8 cellular contexts compared by ENCODE assay signal in genomic region chr4:185396724-185397402, GRCh38. TPM values are rescaled to one million over a fixed set of nuclear protein-coding genes. Genes with fewer than 3 reads are reported as not detected.
A peak's percentile ranks its signal among the peaks of the same experiment; 100 is the strongest.
DNase-seq lines count a peak whose midpoint lies in the region; ATAC-seq lines count a peak whose summit lies in the region.

A gene with protein sequence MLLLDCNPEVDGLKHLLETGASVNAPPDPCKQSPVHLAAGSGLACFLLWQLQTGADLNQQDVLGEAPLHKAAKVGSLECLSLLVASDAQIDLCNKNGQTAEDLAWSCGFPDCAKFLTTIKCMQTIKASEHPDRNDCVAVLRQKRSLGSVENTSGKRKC (plus strand): TSS chr4:185396841. CDS start chr4:185396924, 83 bp downstream.

- H3K4me1 ChIP-seq in adipocyte (ENCODE audit: control insufficient read depth, insufficient read depth, low read length) (peaks cover 19% of the 10 kb centered on the region), right cardiac atrium (ENCODE audit: control insufficient read depth, insufficient read depth, low read length) (no peaks in the 10 kb centered on the region)

- H3K36me3 ChIP-seq in adipocyte (ENCODE audit: control insufficient read depth, insufficient read depth, low read length, severe bottlenecking) = peaks cover 29% of the 10 kb centered on the region

- WGBS in right cardiac atrium = 6% methylated on average over 38 of the region's 38 CpGs

- H3K9me3 ChIP-seq in adipocyte (ENCODE audit: control insufficient read depth, low read length) = no peaks in the 10 kb centered on the region
- no peaks in the 10 kb centered on the region for H3K9me3 ChIP-seq in right cardiac atrium (ENCODE audit: control insufficient read depth, low read length)

- H3K27ac ChIP-seq in right cardiac atrium (ENCODE audit: low read length) = peak within 1 kb of the TSS; percentile 96

- peak; percentile 3 for DNase-seq in stimulated activated CD4-positive, alpha-beta T cell treated with anti-CD3 and anti-CD28 coated beads, Interleukin-12 subunit alpha, Interleukin-12 subunit beta, amount 100 ng/mL, for 4 hours
- no peak for DNase-seq in stimulated activated CD4-positive, alpha-beta T cell treated with anti-CD3 and anti-CD28 coated beads, Interleukin-15, amount 100 ng/mL, for 24 hours
- DNase-seq in NCI-H1105 treated with DMSO at 0.1 percent for 48 hours (lab: John Stamatoyannopoulos, UW) (peak; percentile 52), adipocyte (ENCODE audit: low read depth) (no peak), right cardiac atrium (peak; percentile 47 to 78 (median 76)), pons (ENCODE audit: low spot score) (peak; percentile 30), NCI-H2081 treated with DMSO at 0.1 percent for 48 hours (lab: John Stamatoyannopoulos, UW) (no peak)

- no peaks in the 10 kb centered on the region for H3K27me3 ChIP-seq in adipocyte (replicated peaks; ENCODE audit: control insufficient read depth, insufficient read depth, low read length)
- H3K27me3 ChIP-seq in right cardiac atrium (ENCODE audit: control insufficient read depth, insufficient read depth) = no peaks in the 10 kb centered on the region

- H3K4me3 ChIP-seq in adipocyte (ENCODE audit: low read length) = peak within 1 kb of the TSS; percentile 93
- H3K4me3 ChIP-seq in right cardiac atrium (ENCODE audit: low read length) = peak within 1 kb of the TSS; percentile 63

- intact Hi-C loops in right cardiac atrium (cut with DNase I) = loop anchor here in 2 of 4 donors (10.0 kb wide), 1 partner anchor 182 kb away; no protein-coding TSS in a partner anchor

- ATAC-seq in right cardiac atrium (peak; percentile 7 to 8), GM18502 (IDR thresholded peaks at IDR 0.05; ENCODE audit: poor library complexity, unreplicated experiment) (no peak)

- H3K9ac ChIP-seq in adipocyte (ENCODE audit: low read length) = peak within 1 kb of the TSS; percentile 92

RNA-seq across cellular contexts. Expression of the gene that starts here (rescaled TPM):
- total RNA-seq in right cardiac atrium = 10 to 100 TPM; 11.6 to 14.4 (median 12.4) TPM
- polyA plus RNA-seq in right cardiac atrium = 24.8 TPM

Comparison
In these comparisons a context has a peak if more than half of its experiments do, and no peak if none do; other contexts are left out.
1. DNase-seq: peak in stimulated activated CD4-positive, alpha-beta T cell treated with anti-CD3 and anti-CD28 coated beads, Interleukin-12 subunit alpha, Interleukin-12 subunit beta, amount 100 ng/mL, for 4 hours (single experiment), NCI-H1105 treated with DMSO at 0.1 percent for 48 hours (single experiment), right cardiac atrium (3 of 3) and pons (single experiment); none in stimulated activated CD4-positive, alpha-beta T cell treated with anti-CD3 and anti-CD28 coated beads, Interleukin-15, amount 100 ng/mL, for 24 hours (single experiment), adipocyte (single experiment) and NCI-H2081 treated with DMSO at 0.1 percent for 48 hours (single experiment).